14 cellular contexts compared by ENCODE assay signal in genomic region chr7:101933685-101934084, GRCh38.
DNase-seq lines count a peak whose midpoint lies in the region; ATAC-seq and TF ChIP-seq lines count a peak whose summit lies in the region.
"Had no signal": no experiment of that assay in that cellular context is flagged by ENCODE, and none has a peak within 500 bp of the region (broad histone marks: within the 10 kb centered on the region; RNA-seq: fewer than 3 reads in every experiment).

No MANE protein-coding gene starts in this region.

- peaks cover 46% of the 10 kb centered on the region for H3K36me3 ChIP-seq in BLaER1
- H3K36me3 ChIP-seq in suprapubic skin: no peaks in the 10 kb centered on the region
- H3K36me3 ChIP-seq: breast epithelium had no signal

- H3K9me3 ChIP-seq in BLaER1 (peaks cover 33% of the 10 kb centered on the region), suprapubic skin (no peaks in the 10 kb centered on the region)

- H3K4me3 ChIP-seq in BLaER1: peak overlapping the region; percentile 49
- H3K4me3 ChIP-seq in suprapubic skin: no peak overlapping the region
- H3K4me3 ChIP-seq: breast epithelium, lung had no signal

- peak overlapping the region; percentile 94 for H3K27ac ChIP-seq in BLaER1
- no peak overlapping the region for H3K27ac ChIP-seq in suprapubic skin
- H3K27ac ChIP-seq: breast epithelium had no signal

- DNase-seq in endothelial cell (ENCODE audit: low spot score): no peak
- DNase-seq in suprapubic skin (ENCODE audit: low spot score in 2 of 2): no peak
- no peak for DNase-seq in omental fat pad (ENCODE audit: low spot score)
- no peak for DNase-seq in activated CD4-positive, alpha-beta T cell treated with anti-CD3 and anti-CD28 coated beads, Interleukin-2, amount 10 ng/mL, durations not matched to agents 24 days and 14 days
- no peak for DNase-seq in effector CD4-positive, alpha-beta T cell
- DNase-seq: activated T-cell treated with anti-CD3 and anti-CD28 coated beads, Interleukin-2, amount 50 U/mL, for 1 hour; GDM1; NCI-H1105 treated with DMSO at 0.1 percent for 48 hours; right cardiac atrium had no signal

- H3K9ac ChIP-seq in BLaER1: peak overlapping the region; percentile 81

- H3K4me1 Mint-ChIP-seq in endothelial cell (ENCODE audit: unreplicated experiment): peaks cover 31% of the 10 kb centered on the region
- no peaks in the 10 kb centered on the region for H3K4me1 Mint-ChIP-seq in activated CD4-positive, alpha-beta T cell treated with anti-CD3 and anti-CD28 coated beads, Interleukin-2, amount 10 ng/mL, durations not matched to agents 24 days and 14 days

- TF ChIP-seq CTCF in endothelial cell (IDR thresholded peaks at IDR 0.05; ENCODE audit: unreplicated experiment): no peak
- no peak for TF ChIP-seq CTCF in suprapubic skin (IDR thresholded peaks at IDR 0.05)
- no peak for TF ChIP-seq CTCF in omental fat pad (IDR thresholded peaks at IDR 0.05)

- ATAC-seq in GM19351 (IDR thresholded peaks at IDR 0.05; ENCODE audit: unreplicated experiment) (peak; percentile 75), HG03439 (IDR thresholded peaks at IDR 0.05; ENCODE audit: unreplicated experiment) (peak; percentile 58), omental fat pad (ENCODE audit: low FRiP score) (no peak)
- ATAC-seq: right cardiac atrium had no signal

- peaks cover 96% of the 10 kb centered on the region for H3K4me1 ChIP-seq in BLaER1
- H3K4me1 ChIP-seq in suprapubic skin: peaks cover 21% of the 10 kb centered on the region
- H3K4me1 ChIP-seq: breast epithelium had no signal

- no peak overlapping the region for H3K4me3 Mint-ChIP-seq in endothelial cell (ENCODE audit: unreplicated experiment)
- no peak overlapping the region for H3K4me3 Mint-ChIP-seq in activated CD4-positive, alpha-beta T cell treated with anti-CD3 and anti-CD28 coated beads, Interleukin-2, amount 10 ng/mL, durations not matched to agents 24 days and 14 days

- H3K36me3 Mint-ChIP-seq in endothelial cell (ENCODE audit: low read depth, unreplicated experiment): no peaks in the 10 kb centered on the region
- peaks cover 4% of the 10 kb centered on the region for H3K36me3 Mint-ChIP-seq in activated CD4-positive, alpha-beta T cell treated with anti-CD3 and anti-CD28 coated beads, Interleukin-2, amount 10 ng/mL, durations not matched to agents 24 days and 14 days (ENCODE audit: low read depth)

- intact Hi-C loops in activated CD4-positive, alpha-beta T cell treated with anti-CD3 and anti-CD28 coated beads, Interleukin-2, amount 10 ng/mL, durations not matched to agents 24 days and 14 days (cut with micrococcal nuclease): no loop called here

- no peaks in the 10 kb centered on the region for H3K9me3 Mint-ChIP-seq in endothelial cell (ENCODE audit: unreplicated experiment)
- H3K9me3 Mint-ChIP-seq in activated CD4-positive, alpha-beta T cell treated with anti-CD3 and anti-CD28 coated beads, Interleukin-2, amount 10 ng/mL, durations not matched to agents 24 days and 14 days: no peaks in the 10 kb centered on the region

- H3K4me2 ChIP-seq in BLaER1: peak overlapping the region; percentile 92

- H3K27ac Mint-ChIP-seq in endothelial cell (ENCODE audit: unreplicated experiment): peak overlapping the region; percentile 57
- H3K27ac Mint-ChIP-seq in activated CD4-positive, alpha-beta T cell treated with anti-CD3 and anti-CD28 coated beads, Interleukin-2, amount 10 ng/mL, durations not matched to agents 24 days and 14 days: no peak overlapping the region

- peaks cover 2% of the 10 kb centered on the region for H3K27me3 Mint-ChIP-seq in endothelial cell (ENCODE audit: unreplicated experiment)
- no peaks in the 10 kb centered on the region for H3K27me3 Mint-ChIP-seq in activated CD4-positive, alpha-beta T cell treated with anti-CD3 and anti-CD28 coated beads, Interleukin-2, amount 10 ng/mL, durations not matched to agents 24 days and 14 days

- TF ChIP-seq POLR2A in suprapubic skin (IDR thresholded peaks at IDR 0.05): no peak

- no peak for TF ChIP-seq EP300 in suprapubic skin (IDR thresholded peaks at IDR 0.05)

- 89% methylated on average over 5 of the region's 5 CpGs for WGBS in suprapubic skin

- H3K27me3 ChIP-seq in BLaER1: no peaks in the 10 kb centered on the region
- no peaks in the 10 kb centered on the region for H3K27me3 ChIP-seq in suprapubic skin
- H3K27me3 ChIP-seq: breast epithelium had no signal

- no peaks in the 10 kb centered on the region for H4K20me1 ChIP-seq in BLaER1
